In the genomic region with DNA sequence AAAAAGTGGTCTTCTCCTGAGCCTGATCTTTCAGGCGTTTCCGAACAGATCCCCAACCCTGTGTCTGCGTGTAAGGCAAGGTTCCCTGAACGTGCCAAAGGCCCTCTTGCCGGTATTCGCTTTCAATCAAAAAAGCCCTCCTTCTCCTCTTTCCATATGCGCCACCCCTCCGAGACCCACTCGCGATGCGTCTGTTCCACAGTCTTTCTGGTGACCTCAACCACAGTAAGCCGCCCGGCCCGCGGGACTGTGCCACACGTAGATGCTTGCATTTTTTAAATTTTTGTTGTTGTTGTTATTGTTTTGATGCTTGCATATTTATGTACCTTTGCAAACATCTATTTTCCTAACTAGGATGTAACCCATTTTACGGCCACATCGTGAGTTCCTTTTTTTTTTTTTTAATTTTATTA, we compare ENCODE assay signal across 8 cellular contexts. TPM values are rescaled to one million over a fixed set of nuclear protein-coding genes. Genes with fewer than 3 reads are reported as not detected.
DNase-seq lines count a peak whose midpoint lies in the region; ATAC-seq, FAIRE-seq and TF ChIP-seq lines count a peak whose summit lies in the region.

No MANE protein-coding gene starts in this region.

- TF ChIP-seq POLR2A in esophagus muscularis mucosa (IDR thresholded peaks at IDR 0.05; ENCODE audit: low read depth), result no peak

- peaks cover 18% of the 10 kb centered on the region for H3K79me2 ChIP-seq in PC-9 (ENCODE audit: low read depth)

- intact Hi-C loops in PC-9 (cut with micrococcal nuclease; ENCODE audit: unreplicated experiment), result loop anchor here (1.0 kb wide), 1 partner anchor 29 kb away; no protein-coding TSS in a partner anchor
- intact Hi-C loops in esophagus muscularis mucosa (cut with DNase I), result loop anchor here (5.0 kb wide), 1 partner anchor 33 kb away; no protein-coding TSS in a partner anchor
- intact Hi-C loops in pancreas (cut with DNase I), result no loop called here

- H3K36me3 ChIP-seq in PC-9 (ENCODE audit: low read depth) (no peaks in the 10 kb centered on the region), esophagus muscularis mucosa (no peaks in the 10 kb centered on the region), pancreas (no peaks in the 10 kb centered on the region)

- H3K4me3 ChIP-seq in GM08714 (ENCODE audit: low read length) (peak overlapping the region; percentile 67; the same call in 1 of the 2 replicates), PC-9 (peak overlapping the region; percentile 73), esophagus muscularis mucosa (peak overlapping the region; percentile 94 to 99 (median 98)), pancreas (peak overlapping the region; percentile 53 to 98 (median 80))

- H3K9me2 ChIP-seq in PC-9 (ENCODE audit: insufficient read depth), result no peaks in the 10 kb centered on the region

- TF ChIP-seq CTCF in PC-9 (conservative IDR thresholded peaks at IDR 0.05) (no peak), esophagus muscularis mucosa (IDR thresholded peaks at IDR 0.05) (no peak), pancreas (IDR thresholded peaks at IDR 0.05) (no peak)

- CTCF ChIA-PET in PC-9 (lab: Charles Lee), result interaction anchor here (2.4 to 3.0 kb wide), 2 partner anchors 10 to 16 kb away, joined by 11 read pairs; no protein-coding TSS in a partner anchor

- TSS peak; percentile 61 for BruUV-seq in PC-9 (replicated peaks; lab: Mats Ljungman, UMichigan)

- no peak for ATAC-seq in pancreas

- H3K27ac ChIP-seq in PC-9 (peak overlapping the region; percentile 75), esophagus muscularis mucosa (replicated peaks in 1 of 4) (peak overlapping the region; percentile 86 to 93 (median 90)), pancreas (peak overlapping the region; percentile 70 to 94 (median 88))

- no peaks in the 10 kb centered on the region for H4K20me1 ChIP-seq in PC-9 (ENCODE audit: insufficient read depth)

- H3K4me2 ChIP-seq in PC-9, result peak overlapping the region; percentile 97

- no peak for FAIRE-seq in pancreas (lab: Jason Lieb, UNC)

- H3F3A ChIP-seq in PC-9 (ENCODE audit: insufficient read depth, low read depth), result no peaks in the 10 kb centered on the region

- H3K27me3 ChIP-seq in PC-9 (ENCODE audit: insufficient read depth, low read depth) (no peaks in the 10 kb centered on the region), esophagus muscularis mucosa (no peaks in the 10 kb centered on the region), pancreas (no peaks in the 10 kb centered on the region)

- H3K9me3 ChIP-seq in PC-9 (ENCODE audit: insufficient read depth, low read depth) (no peaks in the 10 kb centered on the region), esophagus muscularis mucosa (no peaks in the 10 kb centered on the region), pancreas (no peaks in the 10 kb centered on the region)

- no peak for TF ChIP-seq EP300 in esophagus muscularis mucosa (IDR thresholded peaks at IDR 0.05)

- H2AFZ ChIP-seq in PC-9, result peak overlapping the region; percentile 96

- H3K4me1 ChIP-seq in PC-9 (replicated peaks; ENCODE audit: insufficient read depth), result no peaks in the 10 kb centered on the region
- H3K4me1 ChIP-seq in esophagus muscularis mucosa, result peaks cover 17 to 30% (median 29%) of the 10 kb centered on the region in 4 donors
- peaks cover 2 to 16% (median 5%) of the 10 kb centered on the region in 3 donors for H3K4me1 ChIP-seq in pancreas

- no peak for DNase-seq in PC-9
- DNase-seq in esophagus muscularis mucosa (ENCODE audit: extremely low spot score), result no peak
- DNase-seq in pancreas, result peak in 1 of 6 donors; percentile 62
- no peak for DNase-seq in AML-193 (lab: John Stamatoyannopoulos, UW)
- DNase-seq in GM19238 (ENCODE audit: insufficient read length, low spot score), result no peak
- DNase-seq in NCI-H1105 (lab: John Stamatoyannopoulos, UW), result no peak
- DNase-seq in NCI-H774 (lab: John Stamatoyannopoulos, UW), result no peak

- WGBS in esophagus muscularis mucosa, result 2% methylated on average over 18 of the region's 18 CpGs
- 1% methylated on average over 18 of the region's 18 CpGs for WGBS in pancreas, 2 donors

- POLR2A ChIA-PET in PC-9 (lab: Charles Lee; ENCODE audit: unreplicated experiment), result interaction anchor here (0.6 kb wide), 3 partner anchors 45 to 432 kb away, joined by 3 read pairs; no protein-coding TSS in a partner anchor

RNA-seq across cellular contexts. Expression of a gene that starts 0.6 kb away (rescaled TPM):
- total RNA-seq in PC-9 (2021), result 63.3 and 73.0 TPM in 2 replicates
- total RNA-seq in esophagus muscularis mucosa, result 10 to 100 TPM; 37.3 to 71.4 (median 50.4) TPM
- total RNA-seq in pancreas, result 10 to 100 TPM; 18.5 to 39.7 (median 24.3) TPM
- polyA plus RNA-seq in pancreas, result 10 to 100 TPM; 26.2 to 43.3 TPM

RNA-seq across cellular contexts. Expression of a gene that starts 30.1 kb away (rescaled TPM):
- total RNA-seq in PC-9 (2021) (5.5 and 9.3 TPM in 2 replicates), esophagus muscularis mucosa (10 to 100 TPM; 10.8 to 33.8 (median 16.5) TPM), pancreas (10 to 100 TPM in 2 of 6 donors, 1 to 10 TPM in 4; 5.1 to 25.4 (median 8.5) TPM)
- polyA plus RNA-seq in pancreas, result 10 to 100 TPM; 30.9 to 46.3 TPM

RNA-seq across cellular contexts. Expression of a gene that starts 46.2 kb away (rescaled TPM):
- total RNA-seq in PC-9 (2021), result 2.7 and 3.3 TPM in 2 replicates
- 1 to 10 TPM; 1.7 to 2.6 (median 2.1) TPM for total RNA-seq in esophagus muscularis mucosa
- 1 to 10 TPM in 5 of 6 donors, under 1 TPM in 1; 0.81 to 2.6 (median 1.6) TPM for total RNA-seq in pancreas
- 1 to 10 TPM; 7.4 to 9.2 TPM for polyA plus RNA-seq in pancreas

Comparison
In these comparisons a context has a peak if more than half of its experiments do, and no peak if none do; other contexts are left out.
1. intact Hi-C loops: an anchor here in PC-9 (1.0 kb wide) and esophagus muscularis mucosa (5.0 kb wide); none called in pancreas.